21 cellular contexts compared by ENCODE assay signal in genomic region chr12:46407360-46407759, GRCh38.
"Had no signal": no experiment of that assay in that cellular context is flagged by ENCODE, and none has a peak within 500 bp of the region (broad histone marks: within the 10 kb centered on the region; RNA-seq: fewer than 3 reads in every experiment).

No MANE protein-coding gene starts in this region.

- H3K36me3 ChIP-seq: spleen, thyroid gland had no signal

- H3K4me3 ChIP-seq: spleen, thyroid gland had no signal

- H3K27ac ChIP-seq: thyroid gland had no signal

- H3K27me3 Mint-ChIP-seq: activated CD4-positive, alpha-beta T cell treated with anti-CD3 and anti-CD28 coated beads, Interleukin-2, amount 10 ng/mL, durations not matched to agents 24 days and 14 days; stimulated activated naive B cell treated with anti-CD40 and anti-IgM and Interleukin-4, amounts not matched to agents 10 μg/mL and 1 μg/mL and 100 μg/mL, for 72 hours; T-cell had no signal

- H3K27ac Mint-ChIP-seq: activated CD4-positive, alpha-beta T cell treated with anti-CD3 and anti-CD28 coated beads, Interleukin-2, amount 10 ng/mL, durations not matched to agents 24 days and 14 days; nephron progenitor cell; stimulated activated naive B cell treated with anti-CD40 and anti-IgM and Interleukin-4, amounts not matched to agents 10 μg/mL and 1 μg/mL and 100 μg/mL, for 72 hours; T-cell had no signal

- H3K27me3 ChIP-seq: spleen, thyroid gland had no signal

- H3K9me3 ChIP-seq: spleen, thyroid gland had no signal

- ATAC-seq: esophagus mucosa; SK-N-SH treated with all-trans-retinoic acid at 6 μM for 48 hours; stimulated activated naive B cell treated with anti-CD40 and anti-IgM and Interleukin-4, amounts not matched to agents 10 μg/mL and 1 μg/mL and 100 μg/mL, for 72 hours; T-cell had no signal

- H3K9me3 Mint-ChIP-seq: nephron progenitor cell; stimulated activated naive B cell treated with anti-CD40 and anti-IgM and Interleukin-4, amounts not matched to agents 10 μg/mL and 1 μg/mL and 100 μg/mL, for 72 hours had no signal

- H3K36me3 Mint-ChIP-seq: T-cell had no signal

- H3K4me3 Mint-ChIP-seq: activated CD4-positive, alpha-beta T cell treated with anti-CD3 and anti-CD28 coated beads, Interleukin-2, amount 10 ng/mL, durations not matched to agents 24 days and 14 days; nephron progenitor cell; stimulated activated naive B cell treated with anti-CD40 and anti-IgM and Interleukin-4, amounts not matched to agents 10 μg/mL and 1 μg/mL and 100 μg/mL, for 72 hours; T-cell had no signal

- DNase-seq: activated CD4-positive, alpha-beta T cell treated with anti-CD3 and anti-CD28 coated beads, Interleukin-2, amount 10 ng/mL, durations not matched to agents 24 days and 14 days; activated CD4-positive, CD25-positive, alpha-beta regulatory T cell; activated CD8-positive, alpha-beta memory T cell treated with anti-CD3 and anti-CD28 coated beads for 24 hours; activated CD8-positive, alpha-beta memory T cell treated with anti-CD3 and anti-CD28 coated beads, Interleukin-2, amount 50 U/mL, for 48 hours; activated effector memory CD4-positive, alpha-beta T cell treated with anti-CD3 and anti-CD28 coated beads, Interleukin-2, amount 50 U/mL, for 16 hours; activated T-cell treated with anti-CD3 and anti-CD28 coated beads, Interleukin-2, amount 50 U/mL, for 48 hours; aorta; cerebellar nuclear complex; cortex of kidney; effector CD4-positive, alpha-beta T cell; nephron progenitor cell; nucleus accumbens; posterior cingulate gyrus; spleen; stimulated activated CD4-positive, alpha-beta T cell treated with anti-CD3 and anti-CD28 coated beads, Interleukin-4, amount 100 ng/mL, for 4 hours; stimulated activated naive B cell treated with anti-CD40 and anti-IgM and Interleukin-4, amounts not matched to agents 10 μg/mL and 1 μg/mL and 100 μg/mL, for 72 hours; T-cell; T-helper 9 cell; thyroid gland had no signal

- H3K4me1 ChIP-seq: thyroid gland had no signal
